ENCODE assay signal across 14 cellular contexts in genomic region chr7:128217972-128218652, GRCh38. TPM values are rescaled to one million over a fixed set of nuclear protein-coding genes. Genes with fewer than 3 reads are reported as not detected.
A peak's percentile ranks its signal among the peaks of the same experiment; 100 is the strongest.
DNase-seq lines count a peak whose midpoint lies in the region; ATAC-seq and TF ChIP-seq lines count a peak whose summit lies in the region.
"Had no signal": no experiment of that assay in that cellular context is flagged by ENCODE, and none has a peak within 500 bp of the region (broad histone marks: within the 10 kb centered on the region; RNA-seq: fewer than 3 reads in every experiment).

No MANE protein-coding gene starts in this region.

- peak overlapping the region in 1 of 10 donors; percentile 59 for H3K27ac ChIP-seq in heart right ventricle

- no peak for TF ChIP-seq POLR2A in NB4 (IDR thresholded peaks at IDR 0.05; ENCODE audit: extremely low read depth, insufficient read length)

- no peaks in the 10 kb centered on the region for H3K36me3 ChIP-seq in heart right ventricle

- WGBS in heart right ventricle, 2 donors = 67 to 77% methylated on average over 9 of the region's 9 CpGs

- peak; percentile 38 for TF ChIP-seq CTCF in NB4 (IDR thresholded peaks at IDR 0.05; ENCODE audit: low read depth, low read length)
- TF ChIP-seq CTCF in cardiac fibroblast (IDR thresholded peaks at IDR 0.05; ENCODE audit: low read depth, low read length) = peak; percentile 11
- TF ChIP-seq CTCF in heart right ventricle (IDR thresholded peaks at IDR 0.05) = no peak

- intact Hi-C loops in sciatic nerve (cut with DNase I) (no loop called here), heart right ventricle (cut with DNase I) (loop anchor here in 2 of 10 donors (10.0 kb wide), 3 partner anchors 163 to 633 kb away; partner anchors contain the start of genes ARF5 (in 1 of the 2), GCC1 (in 1 of the 2) and LRRC4 (in 1 of the 2))

- peaks cover 0 to 52% (median 38%) of the 10 kb centered on the region in 7 donors for H3K27me3 ChIP-seq in heart right ventricle

- H3K4me1 ChIP-seq in heart right ventricle = peaks cover 0 to 27% (median 0%) of the 10 kb centered on the region in 9 donors

- DNase-seq in NCI-H526 (lab: John Stamatoyannopoulos, UW) (peak; percentile 8 to 28), NCI-H526 treated with DMSO at 0.1 percent for 48 hours (lab: John Stamatoyannopoulos, UW) (no peak), NB4 (ENCODE audit: low read depth) (peak; percentile 74), cardiac fibroblast (ENCODE audit: low read depth in 2 of 2) (peak in 1 of 2 donors; percentile 18), sciatic nerve (ENCODE audit: low spot score) (peak; percentile 6), heart right ventricle (no peak)
- DNase-seq: activated CD4-positive, alpha-beta T cell treated with anti-CD3 and anti-CD28 coated beads for 1 hour; NCI-H1417 treated with DMSO at 0.1 percent for 48 hours; retina; RPMI8226 had no signal

- ATAC-seq in sciatic nerve (no peak), heart right ventricle (no peak), GM21447 (IDR thresholded peaks at IDR 0.05; ENCODE audit: unreplicated experiment) (no peak), HG02763 (IDR thresholded peaks at IDR 0.05; ENCODE audit: unreplicated experiment) (no peak)
- ATAC-seq: activated T-helper 17 cell treated with anti-CD3 and anti-CD28 coated beads, Interleukin-2, amount 50 U/mL, for 72 hours had no signal

- H3K9me3 ChIP-seq in heart right ventricle = no peaks in the 10 kb centered on the region

- H3K4me3 ChIP-seq in NB4 (ENCODE audit: low read depth, low read length) = no peak overlapping the region
- no peak overlapping the region for H3K4me3 ChIP-seq in cardiac fibroblast (replicated peaks in 1 of 2; ENCODE audit: low read depth in 2 of 2, low read length in 2 of 2)
- no peak overlapping the region for H3K4me3 ChIP-seq in heart right ventricle
- H3K4me3 ChIP-seq: lung had no signal

RNA-seq across cellular contexts. Expression of gene LEP, which starts 23.0 kb away (rescaled TPM):
- total RNA-seq in sciatic nerve = 7.2 TPM
- total RNA-seq in heart right ventricle = 1 to 10 TPM in 4 of 10 donors, under 1 TPM in 4, not detected in 2; 0.10 to 5.0 (median 1.0) TPM
- under 1 TPM; 0.13 to 0.73 TPM for polyA plus RNA-seq in heart right ventricle
- total RNA-seq: activated T-helper 17 cell treated with anti-CD3 and anti-CD28 coated beads, Interleukin-2, amount 50 U/mL, for 72 hours had no signal

Comparison
In these comparisons a context has a peak if more than half of its experiments do, and no peak if none do; other contexts are left out.
1. DNase-seq: peak in NCI-H526 (2 of 2), NB4 (single experiment) and sciatic nerve (single experiment); none in NCI-H526 treated with DMSO at 0.1 percent for 48 hours (single experiment) and heart right ventricle (0 of 2).
2. CTCF ChIP-seq: peak in NB4 (single experiment) and cardiac fibroblast (single experiment); none in heart right ventricle (0 of 9).